Comparison of ENCODE assay signal across 1 cellular context in the genomic region with DNA sequence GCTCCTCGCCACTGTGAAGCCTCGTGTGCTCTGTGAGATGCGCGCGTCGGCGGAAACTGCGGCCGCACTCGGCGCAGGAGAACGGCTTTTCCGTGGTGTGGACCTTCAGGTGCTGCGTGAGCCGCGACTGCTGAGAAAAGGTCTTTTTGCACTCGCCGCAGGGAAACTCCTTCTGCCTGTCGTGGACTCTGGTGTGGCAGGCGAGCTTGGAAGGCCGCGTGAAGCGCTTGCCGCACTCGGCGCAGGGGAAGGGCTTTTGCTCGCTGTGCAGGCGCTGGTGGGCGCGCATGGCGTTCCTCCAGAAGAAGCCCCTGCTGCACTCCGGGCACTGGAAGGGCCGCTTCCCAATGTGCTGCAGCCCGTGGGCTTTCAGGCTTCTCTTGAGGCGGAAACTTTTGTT.
TF ChIP-seq lines count a peak whose summit lies in the region.

No MANE protein-coding gene starts in this region.

TF ChIP-seq in H1, 55 proteins besides CTCF, POLR2A, EP300 and RAD21:
- TF ChIP-seq EGR1 (IDR thresholded peaks at IDR 0.05; ENCODE audit: borderline replicate concordance, low read depth, low read length), result no peak
- TF ChIP-seq SUZ12 (IDR thresholded peaks at IDR 0.05; ENCODE audit: low read length), result no peak
- TF ChIP-seq, protein P1, sequence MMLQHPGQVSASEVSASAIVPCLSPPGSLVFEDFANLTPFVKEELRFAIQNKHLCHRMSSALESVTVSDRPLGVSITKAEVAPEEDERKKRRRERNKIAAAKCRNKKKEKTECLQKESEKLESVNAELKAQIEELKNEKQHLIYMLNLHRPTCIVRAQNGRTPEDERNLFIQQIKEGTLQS (IDR thresholded peaks at IDR 0.05; ENCODE audit: insufficient read depth, low read depth, low read length), result no peak
- no peak for TF ChIP-seq HDAC6 (IDR thresholded peaks at IDR 0.05; ENCODE audit: low read depth, low read length)
- no peak for TF ChIP-seq RNF2 (IDR thresholded peaks at IDR 0.05; ENCODE audit: borderline replicate concordance, low read depth, low read length, missing control alignments, poor library complexity, severe bottlenecking)
- no peak for TF ChIP-seq JUND (IDR thresholded peaks at IDR 0.05; ENCODE audit: low read length)
- no peak for TF ChIP-seq POU5F1 (IDR thresholded peaks at IDR 0.05; ENCODE audit: low read depth, low read length)
- TF ChIP-seq KDM1A (IDR thresholded peaks at IDR 0.05; ENCODE audit: borderline replicate concordance, low read length), result no peak
- no peak for TF ChIP-seq YY1 (IDR thresholded peaks at IDR 0.05; ENCODE audit: low read depth, low read length)
- TF ChIP-seq BACH1 (IDR thresholded peaks at IDR 0.05; ENCODE audit: low read length), result no peak
- no peak for TF ChIP-seq CEBPB (IDR thresholded peaks at IDR 0.05; ENCODE audit: low read depth, low read length)
- no peak for TF ChIP-seq CBX5 (IDR thresholded peaks at IDR 0.05; ENCODE audit: low read depth, low read length)
- TF ChIP-seq SIX5 (IDR thresholded peaks at IDR 0.05; ENCODE audit: low read depth, low read length), result no peak
TF ChIP-seq in H1: peak in this region for 0.
